ENCODE assay signal across 22 cellular contexts in genomic region chr11:24935059-24935458, GRCh38.
"Had no signal": no experiment of that assay in that cellular context is flagged by ENCODE, and none has a peak within 500 bp of the region (broad histone marks: within the 10 kb centered on the region; RNA-seq: fewer than 3 reads in every experiment).

No MANE protein-coding gene starts in this region.

- H3K27me3 ChIP-seq: hepatocyte, left lung, tibial artery had no signal

- H3K27ac ChIP-seq: coronary artery, hepatocyte, left lung, prostate gland, tibial artery had no signal

- DNase-seq: activated B cell treated with CpG ODN at 0.5 μM for 24 hours; activated CD4-positive, alpha-beta T cell treated with anti-CD3 and anti-CD28 coated beads for 36 hours; activated CD4-positive, alpha-beta T cell treated with anti-CD3 and anti-CD28 coated beads, Interleukin-2, amount 50 U/mL, for 4 hours; activated CD8-positive, alpha-beta memory T cell treated with anti-CD3 and anti-CD28 coated beads for 24 hours; activated CD8-positive, alpha-beta memory T cell treated with anti-CD3 and anti-CD28 coated beads, Interleukin-2, amount 50 U/mL, for 4 hours; activated naive CD4-positive, alpha-beta T cell treated with Interleukin-2 at 50 U/mL for 16 hours; activated naive CD8-positive, alpha-beta T cell treated with anti-CD3 and anti-CD28 coated beads for 36 hours; activated T-cell treated with anti-CD3 and anti-CD28 coated beads, Interleukin-2, amount 50 U/mL, for 4 hours; amniotic stem cell; endodermal cell; foreskin fibroblast; kidney glomerular epithelial cell; left lung; midbrain; stimulated activated CD4-positive, alpha-beta T cell treated with anti-CD3 and anti-CD28 coated beads, Interleukin-4, amount 100 ng/mL, for 4 hours; T-helper 17 cell; tibial artery had no signal

- H3K4me3 ChIP-seq: coronary artery, hepatocyte, left lung, lung, prostate gland, tibial artery had no signal

- H3K36me3 ChIP-seq: left lung, prostate gland, tibial artery had no signal

- ATAC-seq: activated CD4-positive, alpha-beta T cell treated with anti-CD3 and anti-CD28 coated beads for 36 hours; activated T-cell treated with anti-CD3 and anti-CD28 coated beads, Interleukin-2, amount 50 U/mL, for 4 hours; left lung; natural killer cell treated with Interleukin-12 subunit alpha and Interleukin-12 subunit beta and Interleukin-15 and Interleukin-18, amount 100 ng/mL, for 72 hours; T-helper 17 cell had no signal

- H3K4me1 ChIP-seq: left lung, prostate gland, tibial artery had no signal

- H3K9me3 ChIP-seq: prostate gland had no signal
